Comparison of ENCODE assay signal across 15 cellular contexts in the genomic region with DNA sequence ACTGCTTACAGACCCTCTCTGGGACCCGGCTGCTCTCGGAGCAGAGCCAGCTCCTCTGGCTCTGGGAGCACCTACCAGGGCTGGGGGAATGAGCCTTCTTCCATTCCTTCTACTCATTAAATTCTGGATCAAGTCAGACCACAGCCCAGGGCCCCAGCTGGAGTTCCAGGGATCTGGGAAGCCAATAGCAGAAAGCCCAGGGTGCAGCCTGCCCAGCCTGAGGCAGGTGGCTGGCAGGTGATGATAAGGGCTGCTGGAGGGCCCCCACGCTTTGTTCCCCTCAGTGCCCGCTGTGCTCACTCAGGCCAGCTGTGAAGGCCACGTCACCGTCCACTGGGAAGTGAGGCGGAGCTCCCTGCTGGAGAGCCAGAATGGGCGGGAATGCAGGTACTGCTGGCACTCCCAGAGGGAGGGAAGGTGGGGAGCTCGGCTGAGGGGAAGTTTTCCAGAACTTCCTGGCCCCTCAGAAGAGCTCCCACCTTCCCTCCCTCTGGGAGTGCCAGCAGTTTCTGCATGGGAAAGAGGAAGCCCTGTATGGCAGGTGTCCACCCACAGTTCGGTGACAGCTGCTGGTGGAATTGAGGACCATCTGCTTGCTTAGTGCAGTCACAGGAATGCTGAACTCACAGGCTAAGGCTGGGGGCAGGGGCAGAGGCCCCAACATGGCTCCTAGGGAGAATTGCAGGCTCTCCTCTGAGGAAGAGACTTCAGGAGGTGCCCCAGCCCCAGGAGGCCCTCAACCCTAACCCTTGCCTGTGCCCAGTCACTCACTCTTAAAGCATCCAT. TPM values are rescaled to one million over a fixed set of nuclear protein-coding genes. Genes with fewer than 3 reads are reported as not detected.
DNase-seq lines count a peak whose midpoint lies in the region; ATAC-seq and TF ChIP-seq lines count a peak whose summit lies in the region.
"Had no signal": no experiment of that assay in that cellular context is flagged by ENCODE, and none has a peak within 500 bp of the region (broad histone marks: within the 10 kb centered on the region; RNA-seq: fewer than 3 reads in every experiment).

No MANE protein-coding gene starts in this region.

- TF ChIP-seq CTCF in WTC11 (IDR thresholded peaks at IDR 0.05) = no peak
- no peak for TF ChIP-seq CTCF in mucosa of descending colon (IDR thresholded peaks at IDR 0.05)
- no peak for TF ChIP-seq CTCF in activated CD8-positive, alpha-beta T cell treated with anti-CD3 and anti-CD28 coated beads for 36 hours (IDR thresholded peaks at IDR 0.05)

- H3K4me1 Mint-ChIP-seq in WTC11 = peaks cover 14% of the 10 kb centered on the region
- H3K4me1 Mint-ChIP-seq in activated CD8-positive, alpha-beta T cell treated with anti-CD3 and anti-CD28 coated beads for 36 hours (ENCODE audit: low read depth) = peaks cover 8% of the 10 kb centered on the region

- no peaks in the 10 kb centered on the region for H3K36me3 Mint-ChIP-seq in WTC11
- no peaks in the 10 kb centered on the region for H3K36me3 Mint-ChIP-seq in activated CD8-positive, alpha-beta T cell treated with anti-CD3 and anti-CD28 coated beads for 36 hours (ENCODE audit: low read depth)
- H3K36me3 Mint-ChIP-seq: activated CD4-positive, alpha-beta memory T cell treated with anti-CD3 and anti-CD28 coated beads for 36 hours; brain had no signal

- peaks cover 2% of the 10 kb centered on the region; the same call in 1 of the 2 replicates for H3K27me3 Mint-ChIP-seq in WTC11 (ENCODE audit: low read depth)
- H3K27me3 Mint-ChIP-seq in activated CD8-positive, alpha-beta T cell treated with anti-CD3 and anti-CD28 coated beads for 36 hours = no peaks in the 10 kb centered on the region
- H3K27me3 Mint-ChIP-seq: activated CD4-positive, alpha-beta memory T cell treated with anti-CD3 and anti-CD28 coated beads for 36 hours had no signal

- no peak for ATAC-seq in WTC11
- ATAC-seq in mucosa of descending colon = peak; percentile 76
- ATAC-seq in HG02678 (IDR thresholded peaks at IDR 0.05; ENCODE audit: unreplicated experiment) = no peak
- ATAC-seq in activated CD8-positive, alpha-beta T cell treated with anti-CD3 and anti-CD28 coated beads for 36 hours = no peak
- ATAC-seq: left cardiac atrium had no signal

- H3K4me3 ChIP-seq in mucosa of descending colon = no peak overlapping the region

- POLR2A ChIA-PET in WTC11 (lab: Charles Lee) = interaction anchor here (0.6 kb wide), 1 partner anchor 488 kb away, joined by 5 read pairs; no protein-coding TSS in a partner anchor
- POLR2A ChIA-PET in activated CD8-positive, alpha-beta T cell treated with anti-CD3 and anti-CD28 coated beads for 36 hours (lab: Charles Lee) = no interaction called here

- no peak overlapping the region for H3K4me3 Mint-ChIP-seq in WTC11
- no peak overlapping the region for H3K4me3 Mint-ChIP-seq in activated CD8-positive, alpha-beta T cell treated with anti-CD3 and anti-CD28 coated beads for 36 hours
- H3K4me3 Mint-ChIP-seq: activated CD4-positive, alpha-beta memory T cell treated with anti-CD3 and anti-CD28 coated beads for 36 hours; brain; T-helper 1 cell treated with Interleukin-12 subunit alpha and Interleukin-12 subunit beta and Interleukin-4 antibody, amounts not matched to agents 30 μg/mL and 1 μg/mL, for 36 hours had no signal

- no peaks in the 10 kb centered on the region for H3K36me3 ChIP-seq in mucosa of descending colon (ENCODE audit: low read depth)

- CTCF ChIA-PET in WTC11 (lab: Charles Lee) = interaction anchor here (0.9 to 2.0 kb wide), 10 partner anchors 11 to 179 kb away, joined by 3 to 7 read pairs (median 4); no protein-coding TSS in a partner anchor
- CTCF ChIA-PET in activated CD8-positive, alpha-beta T cell treated with anti-CD3 and anti-CD28 coated beads for 36 hours (lab: Charles Lee) = interaction anchor here (1.4 to 13.6 kb wide), 2 partner anchors 73 to 145 kb away, joined by 6 to 254 read pairs; no protein-coding TSS in a partner anchor

- no peaks in the 10 kb centered on the region for H3K9me3 ChIP-seq in mucosa of descending colon

- no peak overlapping the region for H3K27ac Mint-ChIP-seq in WTC11
- H3K27ac Mint-ChIP-seq in activated CD8-positive, alpha-beta T cell treated with anti-CD3 and anti-CD28 coated beads for 36 hours = no peak overlapping the region
- H3K27ac Mint-ChIP-seq: activated CD4-positive, alpha-beta memory T cell treated with anti-CD3 and anti-CD28 coated beads for 36 hours; brain; T-helper 1 cell treated with Interleukin-12 subunit alpha and Interleukin-12 subunit beta and Interleukin-4 antibody, amounts not matched to agents 30 μg/mL and 1 μg/mL, for 36 hours had no signal

- peak; percentile 70 for DNase-seq in COR-L47 (lab: John Stamatoyannopoulos, UW)
- DNase-seq in NCI-H2029 (lab: John Stamatoyannopoulos, UW) = peak; percentile 78
- DNase-seq in WTC11 (ENCODE audit: low spot score) = peak; percentile 40
- DNase-seq in mucosa of descending colon = peak; percentile 59 to 80 (median 70)
- no peak for DNase-seq in erythroblast (lab: John Stamatoyannopoulos, UW)
- no peak for DNase-seq in NCI-H1436 treated with DMSO at 0.1 percent for 48 hours (lab: John Stamatoyannopoulos, UW)
- no peak for DNase-seq in activated CD8-positive, alpha-beta T cell treated with anti-CD3 and anti-CD28 coated beads for 36 hours
- DNase-seq: activated CD4-positive, alpha-beta memory T cell treated with anti-CD3 and anti-CD28 coated beads for 36 hours; GOT3; left cardiac atrium; nucleus accumbens had no signal

- peaks cover 17% of the 10 kb centered on the region for H3K4me1 ChIP-seq in mucosa of descending colon (ENCODE audit: low read depth)

- intact Hi-C loops in mucosa of descending colon (cut with DNase I, micrococcal nuclease) = loop anchor here (5.0 to 10.0 kb wide), 3 partner anchors 70 to 147 kb away; no protein-coding TSS in a partner anchor
- intact Hi-C loops in activated CD8-positive, alpha-beta T cell treated with anti-CD3 and anti-CD28 coated beads for 36 hours (cut with micrococcal nuclease) = loop anchor here (5.0 kb wide), 1 partner anchor 72 kb away; no protein-coding TSS in a partner anchor

- H3K9me3 Mint-ChIP-seq in WTC11 = no peaks in the 10 kb centered on the region
- no peaks in the 10 kb centered on the region for H3K9me3 Mint-ChIP-seq in activated CD8-positive, alpha-beta T cell treated with anti-CD3 and anti-CD28 coated beads for 36 hours
- H3K9me3 Mint-ChIP-seq: activated CD4-positive, alpha-beta memory T cell treated with anti-CD3 and anti-CD28 coated beads for 36 hours; T-helper 1 cell treated with Interleukin-12 subunit alpha and Interleukin-12 subunit beta and Interleukin-4 antibody, amounts not matched to agents 30 μg/mL and 1 μg/mL, for 36 hours had no signal

- TF ChIP-seq POLR2A in erythroblast (IDR thresholded peaks at IDR 0.05; ENCODE audit: low read length) = no peak

TF ChIP-seq in WTC11, 78 proteins besides CTCF, POLR2A, EP300 and RAD21:
- TF ChIP-seq FOXP1 (CRISPR knock-in tag; IDR thresholded peaks at IDR 0.05; ENCODE audit: borderline replicate concordance) (0 out of 2 replicates have a peak, but pooled peaks have one; percentile 48), ESRRA (CRISPR knock-in tag; IDR thresholded peaks at IDR 0.05; ENCODE audit: borderline replicate concordance) (no peak)

RNA-seq across cellular contexts. Expression of gene RTP3, which starts 12.7 kb away (rescaled TPM):
- not detected in 3 replicates for total RNA-seq in WTC11 (2021)
- total RNA-seq in mucosa of descending colon = not detected
- total RNA-seq in activated CD8-positive, alpha-beta T cell treated with anti-CD3 and anti-CD28 coated beads for 36 hours = not detected
- total RNA-seq: activated CD4-positive, alpha-beta memory T cell treated with anti-CD3 and anti-CD28 coated beads for 36 hours; HT1080; left cardiac atrium had no signal

RNA-seq across cellular contexts. Expression of gene LTF, which starts 20.4 kb away (rescaled TPM):
- total RNA-seq in WTC11 (2021) = 0.14 to 0.30 TPM (median 0.22 TPM) in 3 replicates
- 1 to 10 TPM; 1.2 to 1.4 (median 1.2) TPM for total RNA-seq in mucosa of descending colon
- total RNA-seq in activated CD8-positive, alpha-beta T cell treated with anti-CD3 and anti-CD28 coated beads for 36 hours = not detected
- total RNA-seq: activated CD4-positive, alpha-beta memory T cell treated with anti-CD3 and anti-CD28 coated beads for 36 hours had no signal

Comparison
In these comparisons a context has a peak if more than half of its experiments do, and no peak if none do; other contexts are left out.
1. DNase-seq: peak in COR-L47 (single experiment), NCI-H2029 (single experiment), WTC11 (single experiment) and mucosa of descending colon (3 of 3); none in erythroblast (0 of 2), NCI-H1436 treated with DMSO at 0.1 percent for 48 hours (single experiment) and activated CD8-positive, alpha-beta T cell treated with anti-CD3 and anti-CD28 coated beads for 36 hours (single experiment).